In the genomic region with DNA sequence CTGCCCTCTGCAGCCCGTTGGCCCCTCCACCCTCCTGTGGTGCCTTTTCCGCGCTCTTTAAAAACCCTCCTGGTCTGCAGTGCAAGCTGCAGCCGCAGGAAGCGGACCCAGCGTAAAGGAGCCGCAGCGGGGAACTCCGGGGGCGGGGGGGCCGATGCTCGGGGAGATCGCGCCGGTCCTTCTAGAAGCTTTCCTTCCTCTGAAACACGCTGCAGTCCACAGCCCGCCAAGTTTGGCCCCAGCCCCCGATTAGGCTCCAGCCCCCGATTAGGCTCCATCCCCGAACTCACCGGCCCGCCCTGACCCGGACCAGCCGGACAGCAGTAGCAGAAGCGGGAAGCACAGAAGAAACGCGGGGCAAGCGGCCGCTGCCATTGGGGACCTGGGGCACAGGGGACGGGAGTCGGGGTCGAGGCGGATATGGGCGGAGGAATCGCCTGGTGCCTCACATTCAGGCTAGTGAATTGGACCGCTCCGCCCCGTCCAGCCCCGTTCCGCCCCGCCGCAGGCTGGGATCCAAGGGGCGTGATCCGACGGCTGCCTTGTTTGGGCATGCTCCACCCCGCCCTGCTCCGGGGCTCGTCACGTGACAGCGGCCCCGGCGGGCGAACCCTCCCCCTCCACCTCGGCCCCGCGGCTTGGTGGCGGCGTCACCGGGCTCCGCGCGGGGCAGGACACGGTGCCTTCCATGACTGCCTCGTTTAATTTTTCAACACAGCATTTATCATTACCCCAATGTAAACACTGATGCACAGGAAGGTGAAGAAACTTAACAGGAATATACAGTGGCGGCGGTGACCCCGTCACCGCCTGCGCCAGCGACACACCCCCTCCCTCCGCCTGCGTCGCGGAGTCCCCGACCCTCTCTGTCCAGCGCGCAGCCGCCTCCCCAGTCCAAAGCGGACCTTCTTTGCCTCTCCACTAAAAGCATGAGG, we compare ENCODE assay signal across 1 cellular context.
A peak's percentile ranks its signal among the peaks of the same experiment; 100 is the strongest.
TF ChIP-seq lines count a peak whose summit lies in the region.

No MANE protein-coding gene starts in this region.

TF ChIP-seq in GM12878, 131 proteins besides CTCF, POLR2A, EP300 and RAD21 (continued from another document and continues in another):
- TF ChIP-seq CHD1 (IDR thresholded peaks at IDR 0.05; ENCODE audit: low read depth, low read length) (no peak), STAT1 (conservative IDR thresholded peaks at IDR 0.05) (no peak), KDM1A (IDR thresholded peaks at IDR 0.05; ENCODE audit: borderline replicate concordance) (no peak), HDAC6 (IDR thresholded peaks at IDR 0.05; ENCODE audit: unreplicated experiment) (no peak), SMARCA5 (IDR thresholded peaks at IDR 0.05) (no peak; the same call in 1 of the 2 replicates), STAT3 (IDR thresholded peaks at IDR 0.05; ENCODE audit: low read depth, low read length) (no peak), MYB (IDR thresholded peaks at IDR 0.05; ENCODE audit: borderline replicate concordance, low read depth, low read length) (no peak), RBBP5 (conservative IDR thresholded peaks at IDR 0.05) (no peak), RAD51 (IDR thresholded peaks at IDR 0.05) (peak; percentile 97), CBFB (IDR thresholded peaks at IDR 0.05; ENCODE audit: low read depth) (peak; percentile 34; the same call in 1 of the 2 replicates), PAX5 (IDR thresholded peaks at IDR 0.05; ENCODE audit: borderline replicate concordance, low read depth, low read length) (peak; percentile 27; the same call in 1 of the 2 replicates), NR2C1 (IDR thresholded peaks at IDR 0.05) (no peak), TAF1 (IDR thresholded peaks at IDR 0.05; ENCODE audit: borderline replicate concordance, low read depth, low read length) (no peak), SRF (IDR thresholded peaks at IDR 0.05; ENCODE audit: low read depth in 2 of 2, low read length in 2 of 2) (peak; percentile 98 to 99), SIN3A (IDR thresholded peaks at IDR 0.05; ENCODE audit: low read depth, low read length) (no peak; the same call in 1 of the 2 replicates), FOXM1 (IDR thresholded peaks at IDR 0.05; ENCODE audit: low read depth, low read length) (no peak), ZSCAN29 (IDR thresholded peaks at IDR 0.05) (no peak), RCOR1 (conservative IDR thresholded peaks at IDR 0.05; ENCODE audit: low read depth, low read length) (no peak), LARP7 (IDR thresholded peaks at IDR 0.05) (peak; percentile 72), GATAD2B (conservative IDR thresholded peaks at IDR 0.05; ENCODE audit: low read depth) (peak; percentile 68; the same call in 1 of the 2 replicates), CHD2 (IDR thresholded peaks at IDR 0.05; ENCODE audit: borderline replicate concordance, low read depth, low read length) (peak; percentile 31; the same call in 1 of the 2 replicates), IKZF1 (conservative IDR thresholded peaks at IDR 0.05) (peak; percentile 67; the same call in 1 of the 2 replicates), SP1 (IDR thresholded peaks at IDR 0.05; ENCODE audit: low read depth, low read length) (peak; percentile 9), MTA2 (IDR thresholded peaks at IDR 0.05; ENCODE audit: low read depth) (no peak), FOXK2 (IDR thresholded peaks at IDR 0.05) (no peak), RUNX3 (IDR thresholded peaks at IDR 0.05; ENCODE audit: low read length) (no peak), RFX5 (IDR thresholded peaks at IDR 0.05; ENCODE audit: low read depth, low read length) (no peak), IKZF2 (IDR thresholded peaks at IDR 0.05) (peak; percentile 9 to 53; a peak in 1 of 4 replicates), SUZ12 (IDR thresholded peaks at IDR 0.05; ENCODE audit: unreplicated experiment) (no peak), JUND (IDR thresholded peaks at IDR 0.05; ENCODE audit: low read depth, low read length) (0 out of 2 replicates have a peak, but pooled peaks have one; percentile 48), FOS (IDR thresholded peaks at IDR 0.05; ENCODE audit: borderline replicate concordance, extremely low read depth, insufficient read length) (no peak)
- TF ChIP-seq, protein P1, sequence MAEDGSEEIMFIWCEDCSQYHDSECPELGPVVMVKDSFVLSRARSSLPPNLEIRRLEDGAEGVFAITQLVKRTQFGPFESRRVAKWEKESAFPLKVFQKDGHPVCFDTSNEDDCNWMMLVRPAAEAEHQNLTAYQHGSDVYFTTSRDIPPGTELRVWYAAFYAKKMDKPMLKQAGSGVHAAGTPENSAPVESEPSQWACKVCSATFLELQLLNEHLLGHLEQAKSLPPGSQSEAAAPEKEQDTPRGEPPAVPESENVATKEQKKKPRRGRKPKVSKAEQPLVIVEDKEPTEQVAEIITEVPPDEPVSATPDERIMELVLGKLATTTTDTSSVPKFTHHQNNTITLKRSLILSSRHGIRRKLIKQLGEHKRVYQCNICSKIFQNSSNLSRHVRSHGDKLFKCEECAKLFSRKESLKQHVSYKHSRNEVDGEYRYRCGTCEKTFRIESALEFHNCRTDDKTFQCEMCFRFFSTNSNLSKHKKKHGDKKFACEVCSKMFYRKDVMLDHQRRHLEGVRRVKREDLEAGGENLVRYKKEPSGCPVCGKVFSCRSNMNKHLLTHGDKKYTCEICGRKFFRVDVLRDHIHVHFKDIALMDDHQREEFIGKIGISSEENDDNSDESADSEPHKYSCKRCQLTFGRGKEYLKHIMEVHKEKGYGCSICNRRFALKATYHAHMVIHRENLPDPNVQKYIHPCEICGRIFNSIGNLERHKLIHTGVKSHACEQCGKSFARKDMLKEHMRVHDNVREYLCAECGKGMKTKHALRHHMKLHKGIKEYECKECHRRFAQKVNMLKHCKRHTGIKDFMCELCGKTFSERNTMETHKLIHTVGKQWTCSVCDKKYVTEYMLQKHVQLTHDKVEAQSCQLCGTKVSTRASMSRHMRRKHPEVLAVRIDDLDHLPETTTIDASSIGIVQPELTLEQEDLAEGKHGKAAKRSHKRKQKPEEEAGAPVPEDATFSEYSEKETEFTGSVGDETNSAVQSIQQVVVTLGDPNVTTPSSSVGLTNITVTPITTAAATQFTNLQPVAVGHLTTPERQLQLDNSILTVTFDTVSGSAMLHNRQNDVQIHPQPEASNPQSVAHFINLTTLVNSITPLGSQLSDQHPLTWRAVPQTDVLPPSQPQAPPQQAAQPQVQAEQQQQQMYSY (CRISPR knock-in tag; IDR thresholded peaks at IDR 0.05) = peak; percentile 79; the same call in 1 of the 2 replicates
- TF ChIP-seq, protein P2, sequence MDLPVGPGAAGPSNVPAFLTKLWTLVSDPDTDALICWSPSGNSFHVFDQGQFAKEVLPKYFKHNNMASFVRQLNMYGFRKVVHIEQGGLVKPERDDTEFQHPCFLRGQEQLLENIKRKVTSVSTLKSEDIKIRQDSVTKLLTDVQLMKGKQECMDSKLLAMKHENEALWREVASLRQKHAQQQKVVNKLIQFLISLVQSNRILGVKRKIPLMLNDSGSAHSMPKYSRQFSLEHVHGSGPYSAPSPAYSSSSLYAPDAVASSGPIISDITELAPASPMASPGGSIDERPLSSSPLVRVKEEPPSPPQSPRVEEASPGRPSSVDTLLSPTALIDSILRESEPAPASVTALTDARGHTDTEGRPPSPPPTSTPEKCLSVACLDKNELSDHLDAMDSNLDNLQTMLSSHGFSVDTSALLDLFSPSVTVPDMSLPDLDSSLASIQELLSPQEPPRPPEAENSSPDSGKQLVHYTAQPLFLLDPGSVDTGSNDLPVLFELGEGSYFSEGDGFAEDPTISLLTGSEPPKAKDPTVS (IDR thresholded peaks at IDR 0.05; ENCODE audit: low read depth, low read length) = peak; percentile 46; the same call in 1 of the 2 replicates
- TF ChIP-seq, protein P3, sequence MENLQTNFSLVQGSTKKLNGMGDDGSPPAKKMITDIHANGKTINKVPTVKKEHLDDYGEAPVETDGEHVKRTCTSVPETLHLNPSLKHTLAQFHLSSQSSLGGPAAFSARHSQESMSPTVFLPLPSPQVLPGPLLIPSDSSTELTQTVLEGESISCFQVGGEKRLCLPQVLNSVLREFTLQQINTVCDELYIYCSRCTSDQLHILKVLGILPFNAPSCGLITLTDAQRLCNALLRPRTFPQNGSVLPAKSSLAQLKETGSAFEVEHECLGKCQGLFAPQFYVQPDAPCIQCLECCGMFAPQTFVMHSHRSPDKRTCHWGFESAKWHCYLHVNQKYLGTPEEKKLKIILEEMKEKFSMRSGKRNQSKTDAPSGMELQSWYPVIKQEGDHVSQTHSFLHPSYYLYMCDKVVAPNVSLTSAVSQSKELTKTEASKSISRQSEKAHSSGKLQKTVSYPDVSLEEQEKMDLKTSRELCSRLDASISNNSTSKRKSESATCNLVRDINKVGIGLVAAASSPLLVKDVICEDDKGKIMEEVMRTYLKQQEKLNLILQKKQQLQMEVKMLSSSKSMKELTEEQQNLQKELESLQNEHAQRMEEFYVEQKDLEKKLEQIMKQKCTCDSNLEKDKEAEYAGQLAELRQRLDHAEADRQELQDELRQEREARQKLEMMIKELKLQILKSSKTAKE (IDR thresholded peaks at IDR 0.05; ENCODE audit: low read depth, poor library complexity, severe bottlenecking) = no peak
- TF ChIP-seq, protein P4, sequence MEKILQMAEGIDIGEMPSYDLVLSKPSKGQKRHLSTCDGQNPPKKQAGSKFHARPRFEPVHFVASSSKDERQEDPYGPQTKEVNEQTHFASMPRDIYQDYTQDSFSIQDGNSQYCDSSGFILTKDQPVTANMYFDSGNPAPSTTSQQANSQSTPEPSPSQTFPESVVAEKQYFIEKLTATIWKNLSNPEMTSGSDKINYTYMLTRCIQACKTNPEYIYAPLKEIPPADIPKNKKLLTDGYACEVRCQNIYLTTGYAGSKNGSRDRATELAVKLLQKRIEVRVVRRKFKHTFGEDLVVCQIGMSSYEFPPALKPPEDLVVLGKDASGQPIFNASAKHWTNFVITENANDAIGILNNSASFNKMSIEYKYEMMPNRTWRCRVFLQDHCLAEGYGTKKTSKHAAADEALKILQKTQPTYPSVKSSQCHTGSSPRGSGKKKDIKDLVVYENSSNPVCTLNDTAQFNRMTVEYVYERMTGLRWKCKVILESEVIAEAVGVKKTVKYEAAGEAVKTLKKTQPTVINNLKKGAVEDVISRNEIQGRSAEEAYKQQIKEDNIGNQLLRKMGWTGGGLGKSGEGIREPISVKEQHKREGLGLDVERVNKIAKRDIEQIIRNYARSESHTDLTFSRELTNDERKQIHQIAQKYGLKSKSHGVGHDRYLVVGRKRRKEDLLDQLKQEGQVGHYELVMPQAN (conservative IDR thresholded peaks at IDR 0.05) = 0 out of 2 replicates have a peak, but pooled peaks have one; percentile 15
- TF ChIP-seq, protein P5, sequence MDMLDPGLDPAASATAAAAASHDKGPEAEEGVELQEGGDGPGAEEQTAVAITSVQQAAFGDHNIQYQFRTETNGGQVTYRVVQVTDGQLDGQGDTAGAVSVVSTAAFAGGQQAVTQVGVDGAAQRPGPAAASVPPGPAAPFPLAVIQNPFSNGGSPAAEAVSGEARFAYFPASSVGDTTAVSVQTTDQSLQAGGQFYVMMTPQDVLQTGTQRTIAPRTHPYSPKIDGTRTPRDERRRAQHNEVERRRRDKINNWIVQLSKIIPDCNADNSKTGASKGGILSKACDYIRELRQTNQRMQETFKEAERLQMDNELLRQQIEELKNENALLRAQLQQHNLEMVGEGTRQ (IDR thresholded peaks at IDR 0.05; ENCODE audit: borderline replicate concordance, low read depth, low read length) = peak; percentile 81
- TF ChIP-seq, protein P6, sequence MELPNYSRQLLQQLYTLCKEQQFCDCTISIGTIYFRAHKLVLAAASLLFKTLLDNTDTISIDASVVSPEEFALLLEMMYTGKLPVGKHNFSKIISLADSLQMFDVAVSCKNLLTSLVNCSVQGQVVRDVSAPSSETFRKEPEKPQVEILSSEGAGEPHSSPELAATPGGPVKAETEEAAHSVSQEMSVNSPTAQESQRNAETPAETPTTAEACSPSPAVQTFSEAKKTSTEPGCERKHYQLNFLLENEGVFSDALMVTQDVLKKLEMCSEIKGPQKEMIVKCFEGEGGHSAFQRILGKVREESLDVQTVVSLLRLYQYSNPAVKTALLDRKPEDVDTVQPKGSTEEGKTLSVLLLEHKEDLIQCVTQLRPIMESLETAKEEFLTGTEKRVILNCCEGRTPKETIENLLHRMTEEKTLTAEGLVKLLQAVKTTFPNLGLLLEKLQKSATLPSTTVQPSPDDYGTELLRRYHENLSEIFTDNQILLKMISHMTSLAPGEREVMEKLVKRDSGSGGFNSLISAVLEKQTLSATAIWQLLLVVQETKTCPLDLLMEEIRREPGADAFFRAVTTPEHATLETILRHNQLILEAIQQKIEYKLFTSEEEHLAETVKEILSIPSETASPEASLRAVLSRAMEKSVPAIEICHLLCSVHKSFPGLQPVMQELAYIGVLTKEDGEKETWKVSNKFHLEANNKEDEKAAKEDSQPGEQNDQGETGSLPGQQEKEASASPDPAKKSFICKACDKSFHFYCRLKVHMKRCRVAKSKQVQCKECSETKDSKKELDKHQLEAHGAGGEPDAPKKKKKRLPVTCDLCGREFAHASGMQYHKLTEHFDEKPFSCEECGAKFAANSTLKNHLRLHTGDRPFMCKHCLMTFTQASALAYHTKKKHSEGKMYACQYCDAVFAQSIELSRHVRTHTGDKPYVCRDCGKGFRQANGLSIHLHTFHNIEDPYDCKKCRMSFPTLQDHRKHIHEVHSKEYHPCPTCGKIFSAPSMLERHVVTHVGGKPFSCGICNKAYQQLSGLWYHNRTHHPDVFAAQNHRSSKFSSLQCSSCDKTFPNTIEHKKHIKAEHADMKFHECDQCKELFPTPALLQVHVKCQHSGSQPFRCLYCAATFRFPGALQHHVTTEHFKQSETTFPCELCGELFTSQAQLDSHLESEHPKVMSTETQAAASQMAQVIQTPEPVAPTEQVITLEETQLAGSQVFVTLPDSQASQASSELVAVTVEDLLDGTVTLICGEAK (IDR thresholded peaks at IDR 0.05; ENCODE audit: borderline replicate concordance) = 0 out of 2 replicates have a peak, but pooled peaks have one; percentile 21
- TF ChIP-seq, protein P7, sequence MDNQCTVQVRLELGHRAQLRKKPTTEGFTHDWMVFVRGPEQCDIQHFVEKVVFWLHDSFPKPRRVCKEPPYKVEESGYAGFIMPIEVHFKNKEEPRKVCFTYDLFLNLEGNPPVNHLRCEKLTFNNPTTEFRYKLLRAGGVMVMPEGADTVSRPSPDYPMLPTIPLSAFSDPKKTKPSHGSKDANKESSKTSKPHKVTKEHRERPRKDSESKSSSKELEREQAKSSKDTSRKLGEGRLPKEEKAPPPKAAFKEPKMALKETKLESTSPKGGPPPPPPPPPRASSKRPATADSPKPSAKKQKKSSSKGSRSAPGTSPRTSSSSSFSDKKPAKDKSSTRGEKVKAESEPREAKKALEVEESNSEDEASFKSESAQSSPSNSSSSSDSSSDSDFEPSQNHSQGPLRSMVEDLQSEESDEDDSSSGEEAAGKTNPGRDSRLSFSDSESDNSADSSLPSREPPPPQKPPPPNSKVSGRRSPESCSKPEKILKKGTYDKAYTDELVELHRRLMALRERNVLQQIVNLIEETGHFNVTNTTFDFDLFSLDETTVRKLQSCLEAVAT (IDR thresholded peaks at IDR 0.05) = no peak
- TF ChIP-seq, protein P8, sequence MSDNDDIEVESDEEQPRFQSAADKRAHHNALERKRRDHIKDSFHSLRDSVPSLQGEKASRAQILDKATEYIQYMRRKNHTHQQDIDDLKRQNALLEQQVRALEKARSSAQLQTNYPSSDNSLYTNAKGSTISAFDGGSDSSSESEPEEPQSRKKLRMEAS (IDR thresholded peaks at IDR 0.05; ENCODE audit: low read depth, low read length) = peak; percentile 80
- TF ChIP-seq, protein P9, sequence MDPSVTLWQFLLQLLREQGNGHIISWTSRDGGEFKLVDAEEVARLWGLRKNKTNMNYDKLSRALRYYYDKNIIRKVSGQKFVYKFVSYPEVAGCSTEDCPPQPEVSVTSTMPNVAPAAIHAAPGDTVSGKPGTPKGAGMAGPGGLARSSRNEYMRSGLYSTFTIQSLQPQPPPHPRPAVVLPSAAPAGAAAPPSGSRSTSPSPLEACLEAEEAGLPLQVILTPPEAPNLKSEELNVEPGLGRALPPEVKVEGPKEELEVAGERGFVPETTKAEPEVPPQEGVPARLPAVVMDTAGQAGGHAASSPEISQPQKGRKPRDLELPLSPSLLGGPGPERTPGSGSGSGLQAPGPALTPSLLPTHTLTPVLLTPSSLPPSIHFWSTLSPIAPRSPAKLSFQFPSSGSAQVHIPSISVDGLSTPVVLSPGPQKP (IDR thresholded peaks at IDR 0.05; ENCODE audit: low read depth, low read length) = peak; percentile 79
